In genomic region chr4:84994280-84994679, GRCh38 we compare ENCODE assay signal across 18 cellular contexts. TPM values are rescaled to one million over a fixed set of nuclear protein-coding genes. Genes with fewer than 3 reads are reported as not detected.
DNase-seq lines count a peak whose midpoint lies in the region; ATAC-seq and TF ChIP-seq lines count a peak whose summit lies in the region.
"Had no signal": no experiment of that assay in that cellular context is flagged by ENCODE, and none has a peak within 500 bp of the region (broad histone marks: within the 10 kb centered on the region; RNA-seq: fewer than 3 reads in every experiment).

No MANE protein-coding gene starts in this region.

- peak overlapping the region; percentile 17 for H3K4me3 ChIP-seq in HUES64 (ENCODE audit: low read length)

- peak overlapping the region; percentile 55; the same call in 1 of the 2 replicates for H3K9ac ChIP-seq in HUES64 (ENCODE audit: low read depth, low read length)

- H3K27me3 Mint-ChIP-seq in endothelial cell (ENCODE audit: unreplicated experiment): peaks cover 3% of the 10 kb centered on the region
- H3K27me3 Mint-ChIP-seq in glutamatergic neuron (ENCODE audit: unreplicated experiment): no peaks in the 10 kb centered on the region
- H3K27me3 Mint-ChIP-seq in progenitor cell of endocrine pancreas: no peaks in the 10 kb centered on the region
- H3K27me3 Mint-ChIP-seq: B cell; central memory CD8-positive, alpha-beta T cell had no signal

- H3K27ac ChIP-seq in HUES64 (ENCODE audit: low read depth, low read length): no peak overlapping the region
- H3K27ac ChIP-seq: epithelial cell of prostate had no signal

- H3K4me1 ChIP-seq in HUES64 (ENCODE audit: insufficient read depth, low read length): no peaks in the 10 kb centered on the region

- H3K27ac Mint-ChIP-seq in endothelial cell (ENCODE audit: unreplicated experiment) (peak overlapping the region; percentile 9), glutamatergic neuron (ENCODE audit: unreplicated experiment) (no peak overlapping the region), progenitor cell of endocrine pancreas (no peak overlapping the region)
- H3K27ac Mint-ChIP-seq: activated naive CD8-positive, alpha-beta T cell treated with anti-CD3 and anti-CD28 coated beads for 36 hours; B cell; memory B cell had no signal

- H3K4me1 Mint-ChIP-seq in endothelial cell (ENCODE audit: unreplicated experiment): no peaks in the 10 kb centered on the region
- peaks cover 14% of the 10 kb centered on the region for H3K4me1 Mint-ChIP-seq in glutamatergic neuron (ENCODE audit: low read depth, unreplicated experiment)
- peaks cover 5% of the 10 kb centered on the region for H3K4me1 Mint-ChIP-seq in progenitor cell of endocrine pancreas (ENCODE audit: low read depth)
- H3K4me1 Mint-ChIP-seq: activated naive CD8-positive, alpha-beta T cell treated with anti-CD3 and anti-CD28 coated beads for 36 hours; B cell; central memory CD8-positive, alpha-beta T cell; memory B cell had no signal

- WGBS in HUES64: 64% methylated on average over 3 of the region's 3 CpGs

- H3K27me3 ChIP-seq in HUES64 (ENCODE audit: insufficient read depth, low read length): no peaks in the 10 kb centered on the region

- ATAC-seq in stimulated activated naive CD8-positive, alpha-beta T cell treated with anti-CD3 and anti-CD28 coated beads, Interleukin-15, Interleukin-2, amounts not matched to agents 100 U/mL and 50 U/mL, for 24 hours: no peak

- H3K36me3 ChIP-seq in HUES64 (ENCODE audit: insufficient read depth, low read length): no peaks in the 10 kb centered on the region

- no peak overlapping the region for H3K4me3 Mint-ChIP-seq in endothelial cell (ENCODE audit: unreplicated experiment)
- H3K4me3 Mint-ChIP-seq in glutamatergic neuron (ENCODE audit: unreplicated experiment): no peak overlapping the region
- no peak overlapping the region for H3K4me3 Mint-ChIP-seq in progenitor cell of endocrine pancreas (ENCODE audit: low read depth)
- H3K4me3 Mint-ChIP-seq: activated naive CD8-positive, alpha-beta T cell treated with anti-CD3 and anti-CD28 coated beads for 36 hours; B cell; central memory CD8-positive, alpha-beta T cell; memory B cell had no signal

- H3K9me3 Mint-ChIP-seq in endothelial cell (ENCODE audit: unreplicated experiment) (no peaks in the 10 kb centered on the region), glutamatergic neuron (ENCODE audit: unreplicated experiment) (peaks cover 4% of the 10 kb centered on the region), progenitor cell of endocrine pancreas (ENCODE audit: low read depth) (peaks cover 5% of the 10 kb centered on the region)
- H3K9me3 Mint-ChIP-seq: activated naive CD8-positive, alpha-beta T cell treated with anti-CD3 and anti-CD28 coated beads for 36 hours had no signal

- H3K9me3 ChIP-seq in HUES64 (ENCODE audit: insufficient read depth, low read depth, low read length): no peaks in the 10 kb centered on the region

- no peak for TF ChIP-seq CTCF in endothelial cell (IDR thresholded peaks at IDR 0.05; ENCODE audit: unreplicated experiment)
- no peak for TF ChIP-seq CTCF in glutamatergic neuron (IDR thresholded peaks at IDR 0.05; ENCODE audit: partially characterized antibody, unreplicated experiment)
- TF ChIP-seq CTCF in progenitor cell of endocrine pancreas (IDR thresholded peaks at IDR 0.05; ENCODE audit: unreplicated experiment): no peak

- H3K36me3 Mint-ChIP-seq in endothelial cell (ENCODE audit: low read depth, unreplicated experiment): no peaks in the 10 kb centered on the region
- H3K36me3 Mint-ChIP-seq in glutamatergic neuron (ENCODE audit: unreplicated experiment): peaks cover 8% of the 10 kb centered on the region
- no peaks in the 10 kb centered on the region for H3K36me3 Mint-ChIP-seq in progenitor cell of endocrine pancreas (ENCODE audit: insufficient read depth)
- H3K36me3 Mint-ChIP-seq: activated naive CD8-positive, alpha-beta T cell treated with anti-CD3 and anti-CD28 coated beads for 36 hours; memory B cell had no signal

- DNase-seq in AG20443 (ENCODE audit: low spot score) (peak; percentile 10), endothelial cell (ENCODE audit: low spot score) (no peak), left kidney (ENCODE audit: low read depth, low spot score) (peak; percentile 4), glutamatergic neuron (no peak), NCI-H1105 (lab: John Stamatoyannopoulos, UW) (no peak), progenitor cell of endocrine pancreas (ENCODE audit: low spot score, unreplicated experiment) (no peak)
- DNase-seq in stimulated activated naive CD8-positive, alpha-beta T cell treated with anti-CD3 and anti-CD28 coated beads, Interleukin-15, Interleukin-2, amounts not matched to agents 100 U/mL and 50 U/mL, for 24 hours: no peak
- DNase-seq: activated naive CD8-positive, alpha-beta T cell treated with anti-CD3 and anti-CD28 coated beads for 36 hours; Karpas-422; NCI-H1930; NCI-H524 treated with DMSO at 0.1 percent for 48 hours; occipital lobe; substantia nigra had no signal

RNA-seq across cellular contexts. Expression of gene WDFY3, which starts 27.8 kb away (rescaled TPM):
- polyA plus RNA-seq in HUES64 (2013, experiment 1 of 2): 18.4 TPM
- 18.3 TPM for polyA plus RNA-seq in HUES64 (2013, experiment 2 of 2)
- 94.8 TPM for total RNA-seq in endothelial cell (ENCODE audit: unreplicated experiment)
- 267 TPM for total RNA-seq in glutamatergic neuron (ENCODE audit: unreplicated experiment)
- 111 and 115 TPM in 2 replicates for total RNA-seq in progenitor cell of endocrine pancreas

Comparison
In these comparisons a context has a peak if more than half of its experiments do, and no peak if none do; other contexts are left out.
1. DNase-seq: peak in AG20443 (single experiment) and left kidney (single experiment); none in endothelial cell (single experiment), stimulated activated naive CD8-positive, alpha-beta T cell treated with anti-CD3 and anti-CD28 coated beads, Interleukin-15, Interleukin-2, amounts not matched to agents 100 U/mL and 50 U/mL, for 24 hours (single experiment), glutamatergic neuron (single experiment), NCI-H1105 (single experiment) and progenitor cell of endocrine pancreas (single experiment).